8 cellular contexts compared by ENCODE assay signal in genomic region chr5:179023528-179024189, GRCh38. TPM values are rescaled to one million over a fixed set of nuclear protein-coding genes. Genes with fewer than 3 reads are reported as not detected.
DNase-seq lines count a peak whose midpoint lies in the region; ATAC-seq and TF ChIP-seq lines count a peak whose summit lies in the region.

ZNF879 (plus strand) TSS chr5:179023804; CDS start chr5:179025005, 1,201 bp downstream.

- CTCF ChIA-PET in IMR-90 (lab: Yijun Ruan, JAX) (no interaction called here), SK-N-SH (lab: Yijun Ruan, JAX) (interaction anchor here (0.7 to 1.5 kb wide), 2 partner anchors 28 to 206 kb away, joined by 3 to 4 read pairs; no protein-coding TSS in a partner anchor)

- no TSS peak for BruUV-seq in IMR-90 (replicated peaks; lab: Mats Ljungman, UMichigan)

- no peak for TF ChIP-seq EP300 in SK-N-SH (IDR thresholded peaks at IDR 0.05; ENCODE audit: borderline replicate concordance in 1 of 2, low read depth in 1 of 2, low read length in 1 of 2)

- H2AFZ ChIP-seq in IMR-90 (replicated peaks; ENCODE audit: low read length, poor library complexity), result peak within 1 kb of the TSS; percentile 95
- peak within 1 kb of the TSS; percentile 98 for H2AFZ ChIP-seq in SK-N-SH (ENCODE audit: low read depth)
- H2AFZ ChIP-seq in neuronal stem cell (ENCODE audit: low read length), result peak within 1 kb of the TSS; percentile 99

- TF ChIP-seq RAD21 in IMR-90 (IDR thresholded peaks at IDR 0.05; ENCODE audit: low read length), result no peak
- TF ChIP-seq RAD21 in SK-N-SH (IDR thresholded peaks at IDR 0.05; ENCODE audit: low read length), result no peak

- peak; percentile 85 for ATAC-seq in GM21360 (IDR thresholded peaks at IDR 0.05; ENCODE audit: unreplicated experiment)
- ATAC-seq in IMR-90 (ENCODE audit: low read depth), result peak; percentile 99
- ATAC-seq in activated naive CD4-positive, alpha-beta T cell treated with anti-CD3 and anti-CD28 coated beads, Interleukin-2, amount 50 U/mL, for 72 hours, result peak; percentile 93 to 96

- H3K27me3 ChIP-seq in IMR-90 (ENCODE audit: control insufficient read depth, insufficient read depth, low read length) (no peaks in the 10 kb centered on the region), SK-N-SH (ENCODE audit: insufficient read depth) (no peaks in the 10 kb centered on the region), neuronal stem cell (ENCODE audit: control insufficient read depth in 3 of 3, insufficient read depth in 3 of 3, low read depth in 1 of 3, low read length in 3 of 3) (no peaks in the 10 kb centered on the region), stomach smooth muscle (ENCODE audit: control insufficient read depth in 1 of 2, insufficient read depth in 2 of 2, low read length in 2 of 2) (no peaks in the 10 kb centered on the region)

- DNase-seq in Ammon's horn (ENCODE audit: low spot score), result peak; percentile 95
- DNase-seq in IMR-90, result peak; percentile 94
- peak; percentile 94 for DNase-seq in SK-N-SH
- DNase-seq in activated naive CD4-positive, alpha-beta T cell treated with anti-CD3 and anti-CD28 coated beads, Interleukin-2, amount 50 U/mL, for 72 hours (ENCODE audit: low spot score in 2 of 2), result peak; percentile 90 to 95
- DNase-seq in globus pallidus (ENCODE audit: low spot score), result peak; percentile 93
- peak; percentile 89 for DNase-seq in neuronal stem cell (ENCODE audit: low spot score)

- H4K91ac ChIP-seq in IMR-90 (ENCODE audit: insufficient read depth, low read depth, low read length) (no peak within 1 kb of the TSS), neuronal stem cell (ENCODE audit: low read depth, low read length, poor library complexity) (no peak within 1 kb of the TSS)

- peak within 1 kb of the TSS; percentile 90 for H3K4me2 ChIP-seq in IMR-90 (ENCODE audit: low read depth, low read length)
- H3K4me2 ChIP-seq in SK-N-SH, result peak within 1 kb of the TSS; percentile 71
- peak within 1 kb of the TSS; percentile 61 for H3K4me2 ChIP-seq in neuronal stem cell (ENCODE audit: insufficient read depth, low read length, poor library complexity, severe bottlenecking)

- H3K79me2 ChIP-seq in SK-N-SH (ENCODE audit: insufficient read depth), result no peaks in the 10 kb centered on the region

- H4K20me1 ChIP-seq in IMR-90 (ENCODE audit: insufficient read depth, low read length) (no peaks in the 10 kb centered on the region), SK-N-SH (ENCODE audit: insufficient read depth) (no peaks in the 10 kb centered on the region)

- peak within 1 kb of the TSS; percentile 67 for H3K9ac ChIP-seq in IMR-90 (ENCODE audit: low read depth, low read length)
- peak within 1 kb of the TSS; percentile 52; the same call in 1 of the 2 replicates for H3K9ac ChIP-seq in SK-N-SH
- peak within 1 kb of the TSS; percentile 91 for H3K9ac ChIP-seq in neuronal stem cell (ENCODE audit: low read depth, low read length, poor library complexity)
- peak within 1 kb of the TSS; percentile 68 to 69 for H3K9ac ChIP-seq in stomach smooth muscle (ENCODE audit: low read length in 2 of 2)

- intact Hi-C loops in IMR-90 (cut with micrococcal nuclease), result loop anchor here (1.0 to 5.0 kb wide), 3 partner anchors 128 to 291 kb away; partner anchors contain the start of genes ZFP2, ZNF354A and ZNF354B

- H2BK15ac ChIP-seq in IMR-90 (ENCODE audit: low read depth, low read length), result no peak within 1 kb of the TSS
- H2BK15ac ChIP-seq in neuronal stem cell (ENCODE audit: low read length), result no peak within 1 kb of the TSS

- peak within 1 kb of the TSS; percentile 47 for H4K5ac ChIP-seq in IMR-90 (ENCODE audit: low read depth, low read length)

- no peaks in the 10 kb centered on the region for H3K9me1 ChIP-seq in IMR-90 (ENCODE audit: insufficient read depth, low read length)

- H3K79me1 ChIP-seq in IMR-90 (ENCODE audit: low read depth in 1 of 2, low read length in 2 of 2) (peaks cover 0 to 6% of the 10 kb centered on the region in 2 experiments; a peak in 1 of 4 replicates), neuronal stem cell (ENCODE audit: low read depth, low read length) (no peaks in the 10 kb centered on the region)

- H3K27ac ChIP-seq in IMR-90 (ENCODE audit: insufficient read depth, low read length) (peak within 1 kb of the TSS; percentile 21), SK-N-SH (ENCODE audit: low read depth in 2 of 2, low read length in 1 of 2) (peak within 1 kb of the TSS; percentile 28 to 85; a peak in 3 of 4 replicates), neuronal stem cell (replicated peaks; ENCODE audit: low read length) (no peak within 1 kb of the TSS), stomach smooth muscle (ENCODE audit: low read length) (peak within 1 kb of the TSS; percentile 58)

- in situ Hi-C loops in IMR-90 (cut with MboI; ENCODE audit: low sequenced_read_pairs), result no loop called here

- H3K4me3 ChIP-seq in IMR-90 (ENCODE audit: insufficient read depth, low read depth, low read length) (peak within 1 kb of the TSS; percentile 73), SK-N-SH (ENCODE audit: low read depth in 2 of 2, low read length in 1 of 2) (peak within 1 kb of the TSS; percentile 71 to 75), neuronal stem cell (ENCODE audit: low read length in 2 of 2) (peak within 1 kb of the TSS; percentile 71 to 92), stomach smooth muscle (ENCODE audit: low read length in 2 of 2) (peak within 1 kb of the TSS; percentile 83 to 85)

- H3K23ac ChIP-seq in IMR-90 (ENCODE audit: low read depth, low read length) (no peak within 1 kb of the TSS; the same call in 1 of the 2 replicates), neuronal stem cell (ENCODE audit: low read depth, low read length, poor library complexity) (no peak within 1 kb of the TSS)

- 2% methylated on average over 38 of the region's 72 CpGs; no CpG with 5 or more reads in 1 of the 2 experiments for WGBS in IMR-90 (ENCODE audit: extremely low coverage in 2 of 2, insufficient read length in 1 of 2), 2 experiments
- 5% methylated on average over 35 of the region's 72 CpGs for WGBS in SK-N-SH (ENCODE audit: low lambda C conversion rate)
- no CpG with 5 or more reads among the region's 72 CpGs for WGBS in neuronal stem cell (ENCODE audit: extremely low coverage in 2 of 2, insufficient read length in 2 of 2, insufficient replicate concordance in 1 of 2), 2 donors

- H3K4me1 ChIP-seq in IMR-90 (ENCODE audit: control insufficient read depth, insufficient read depth, low read length) (0 out of 2 replicates have a peak, but pooled peaks cover 2% of the 10 kb centered on the region), SK-N-SH (ENCODE audit: control insufficient read depth in 1 of 2, insufficient read depth in 2 of 2, low read depth in 1 of 2, low read length in 1 of 2) (peaks cover 0 to 4% of the 10 kb centered on the region in 2 experiments; a peak in 1 of 4 replicates), neuronal stem cell (ENCODE audit: control insufficient read depth in 2 of 2, insufficient read depth in 1 of 2, low read depth in 1 of 2, low read length in 2 of 2) (no peaks in the 10 kb centered on the region), stomach smooth muscle (ENCODE audit: control insufficient read depth, insufficient read depth, low read length) (peaks cover 8% of the 10 kb centered on the region)

- peaks cover 50 to 66% of the 10 kb centered on the region in 2 donors for H3K36me3 Mint-ChIP-seq in activated naive CD4-positive, alpha-beta T cell treated with anti-CD3 and anti-CD28 coated beads, Interleukin-2, amount 50 U/mL, for 72 hours

- H3K14ac ChIP-seq in IMR-90 (replicated peaks; ENCODE audit: low read depth, low read length), result peak within 1 kb of the TSS; percentile 84
- no peak within 1 kb of the TSS for H3K14ac ChIP-seq in neuronal stem cell (ENCODE audit: low read length)

- peaks cover 15% of the 10 kb centered on the region for H3K36me3 ChIP-seq in IMR-90 (ENCODE audit: control insufficient read depth, insufficient read depth, low read length)
- peaks cover 19 to 21% of the 10 kb centered on the region in 2 experiments for H3K36me3 ChIP-seq in SK-N-SH (replicated peaks in 1 of 2; ENCODE audit: control insufficient read depth in 1 of 2, insufficient read depth in 2 of 2, low read length in 1 of 2)
- H3K36me3 ChIP-seq in neuronal stem cell (replicated peaks in 1 of 2; ENCODE audit: control insufficient read depth in 2 of 2, insufficient read depth in 2 of 2, low read length in 2 of 2), result peaks cover 15 to 35% of the 10 kb centered on the region in 2 donors
- H3K36me3 ChIP-seq in stomach smooth muscle (ENCODE audit: control insufficient read depth in 2 of 2, insufficient read depth in 2 of 2, low read length in 2 of 2), result peaks cover 23 to 24% of the 10 kb centered on the region in 2 donors

- dilution Hi-C loops in IMR-90 (cut with HindIII; ENCODE audit: low sequenced_read_pairs, unreplicated experiment), result no loop called here

- no peak within 1 kb of the TSS; the same call in 1 of the 2 replicates for H3K56ac ChIP-seq in IMR-90 (ENCODE audit: extremely low read depth, insufficient read depth, low read length)

- peaks cover 17 to 27% of the 10 kb centered on the region in 2 donors for H3K9me3 Mint-ChIP-seq in activated naive CD4-positive, alpha-beta T cell treated with anti-CD3 and anti-CD28 coated beads, Interleukin-2, amount 50 U/mL, for 72 hours

- H3K18ac ChIP-seq in IMR-90 (ENCODE audit: low read depth, low read length) (no peak within 1 kb of the TSS), neuronal stem cell (ENCODE audit: low read length) (peak within 1 kb of the TSS; percentile 96)

- no peak within 1 kb of the TSS for H2BK12ac ChIP-seq in neuronal stem cell (ENCODE audit: low read length)

- no peak within 1 kb of the TSS for H2BK20ac ChIP-seq in IMR-90 (ENCODE audit: low read depth, low read length)

- H3K27ac Mint-ChIP-seq in activated naive CD4-positive, alpha-beta T cell treated with anti-CD3 and anti-CD28 coated beads, Interleukin-2, amount 50 U/mL, for 72 hours, result peak within 1 kb of the TSS; percentile 88

- H2BK120ac ChIP-seq in IMR-90 (ENCODE audit: low read depth, low read length) (no peak within 1 kb of the TSS), neuronal stem cell (ENCODE audit: low read depth, low read length) (no peak within 1 kb of the TSS)

- TF ChIP-seq POLR2A in IMR-90 (IDR thresholded peaks at IDR 0.05; ENCODE audit: low read depth, low read length), result no peak

- H3F3A ChIP-seq in SK-N-SH (replicated peaks; ENCODE audit: insufficient read depth), result no peaks in the 10 kb centered on the region

- POLR2A ChIA-PET in IMR-90 (lab: Charles Lee; ENCODE audit: unreplicated experiment), result no interaction called here
- POLR2A ChIA-PET in SK-N-SH (lab: Yijun Ruan, JAX), result interaction anchor here (0.5 to 1.0 kb wide), 3 partner anchors 37 to 128 kb away, joined by 3 to 4 read pairs (median 4); partner anchors contain the start of genes ZFP2 and ZNF354C

- peak within 1 kb of the TSS; percentile 31 for H2AK9ac ChIP-seq in IMR-90 (replicated peaks; ENCODE audit: low read depth, low read length, poor library complexity)

- no peaks in the 10 kb centered on the region for H3K9me2 ChIP-seq in SK-N-SH

- TF ChIP-seq CTCF in IMR-90 (conservative IDR thresholded peaks at IDR 0.05; ENCODE audit: low read depth, low read length) (no peak), SK-N-SH (IDR thresholded peaks at IDR 0.05) (no peak)

- H2BK5ac ChIP-seq in IMR-90 (ENCODE audit: low read depth, low read length, poor library complexity, severe bottlenecking), result peak within 1 kb of the TSS; percentile 52
- H2BK5ac ChIP-seq in neuronal stem cell (ENCODE audit: low read length), result no peak within 1 kb of the TSS

- H4K8ac ChIP-seq in IMR-90 (ENCODE audit: low read depth in 2 of 2, low read length in 2 of 2), result peak within 1 kb of the TSS; percentile 80 to 85
- H4K8ac ChIP-seq in neuronal stem cell (ENCODE audit: low read depth, low read length), result no peak within 1 kb of the TSS

- H3K9me3 ChIP-seq in IMR-90 (ENCODE audit: control insufficient read depth, insufficient read depth, low read length) (peaks cover 8% of the 10 kb centered on the region), SK-N-SH (no peaks in the 10 kb centered on the region; the same call in 1 of the 2 replicates), neuronal stem cell (replicated peaks in 1 of 2; ENCODE audit: control insufficient read depth in 2 of 2, insufficient read depth in 1 of 2, low read depth in 1 of 2, low read length in 2 of 2) (peaks cover 22 to 52% of the 10 kb centered on the region in 2 donors), stomach smooth muscle (ENCODE audit: control insufficient read depth in 2 of 2, low read length in 2 of 2) (peaks cover 10 to 23% of the 10 kb centered on the region in 2 donors)

- H3K4ac ChIP-seq in IMR-90 (ENCODE audit: low read depth, low read length) (peak within 1 kb of the TSS; percentile 28; the same call in 1 of the 2 replicates), neuronal stem cell (ENCODE audit: low read length) (no peak within 1 kb of the TSS)

- H2AK5ac ChIP-seq in IMR-90 (ENCODE audit: low read depth, low read length), result no peak within 1 kb of the TSS
- H2AK5ac ChIP-seq in neuronal stem cell (ENCODE audit: low read depth, low read length), result no peak within 1 kb of the TSS

RNA-seq across cellular contexts. Expression of gene ZNF879, which starts in this region (rescaled TPM):
- 3.3 and 3.4 TPM in 2 replicates for total RNA-seq in IMR-90 (2012; rRNA removed)
- polyA plus RNA-seq in IMR-90 (2012; rRNA removed) (0.89 and 1.4 TPM in 2 replicates), SK-N-SH (2012; rRNA removed) (0.44 and 0.93 TPM in 2 replicates)
- 0.35 and 1.0 TPM in 2 replicates for polyA plus RNA-seq in IMR-90 (2012; cell fraction: cytosol; rRNA removed)
- 2.4 and 3.3 TPM in 2 replicates for polyA plus RNA-seq in IMR-90 (2012; cell fraction: nucleus; rRNA removed; ENCODE audit: low replicate concordance)
- 0.41 and 0.77 TPM in 2 replicates for polyA plus RNA-seq in SK-N-SH (2012; cell fraction: cytosol; rRNA removed)
- polyA plus RNA-seq in SK-N-SH (2012; cell fraction: nucleus; rRNA removed), result 2.2 and 2.3 TPM in 2 replicates
- 1 to 10 TPM; 2.0 to 2.7 TPM for total RNA-seq in activated naive CD4-positive, alpha-beta T cell treated with anti-CD3 and anti-CD28 coated beads, Interleukin-2, amount 50 U/mL, for 72 hours
- polyA plus RNA-seq in neuronal stem cell (2013, experiment 1 of 2), result 2.5 TPM
- 2.9 TPM for polyA plus RNA-seq in neuronal stem cell (2013, experiment 2 of 2)
